ENCODE assay signal across 8 cellular contexts in genomic region chr16:49100366-49100765, GRCh38.
"Had no signal": no experiment of that assay in that cellular context is flagged by ENCODE, and none has a peak within 500 bp of the region (broad histone marks: within the 10 kb centered on the region; RNA-seq: fewer than 3 reads in every experiment).

No MANE protein-coding gene starts in this region.

- ATAC-seq: GM23338, HCT116 had no signal

- DNase-seq: GM23248, GOT3, H7, H9, HCEC 1CT, HFFc6 had no signal
